ENCODE assay signal across 33 cellular contexts in genomic region chr1:106396023-106396422, GRCh38.
"Had no signal": no experiment of that assay in that cellular context is flagged by ENCODE, and none has a peak within 500 bp of the region (broad histone marks: within the 10 kb centered on the region; RNA-seq: fewer than 3 reads in every experiment).

No MANE protein-coding gene starts in this region.

- DNase-seq: activated B cell treated with CpG ODN at 0.5 μM for 24 hours; activated CD4-positive, alpha-beta memory T cell treated with anti-CD3 and anti-CD28 coated beads for 36 hours; activated CD4-positive, alpha-beta T cell treated with anti-CD3 and anti-CD28 coated beads for 36 hours; activated CD4-positive, alpha-beta T cell treated with anti-CD3 and anti-CD28 coated beads, Interleukin-2, amount 10 ng/mL, durations not matched to agents 24 days and 14 days; activated CD4-positive, CD25-positive, alpha-beta regulatory T cell treated with anti-CD3 and anti-CD28 coated beads, Interleukin-2, amount 50 U/mL, for 72 hours; activated CD8-positive, alpha-beta memory T cell treated with anti-CD3 and anti-CD28 coated beads, Interleukin-2, amount 10 ng/mL, durations not matched to agents 7 days and 5 days; activated CD8-positive, alpha-beta memory T cell treated with anti-CD3 and anti-CD28 coated beads, Interleukin-2, amount 50 U/mL, for 4 hours; activated CD8-positive, alpha-beta T cell treated with anti-CD3 and anti-CD28 coated beads, Interleukin-2, amount 10 ng/mL, durations not matched to agents 7 days and 5 days; activated gamma-delta T cell; activated naive CD4-positive, alpha-beta T cell; activated naive CD4-positive, alpha-beta T cell treated with anti-CD3 and anti-CD28 coated beads, Interleukin-2, amount 10 ng/mL, durations not matched to agents 7 days and 5 days; activated naive CD8-positive, alpha-beta T cell treated with anti-CD3 and anti-CD28 coated beads, Interleukin-2, amount 10 ng/mL, durations not matched to agents 7 days and 5 days; activated T-cell treated with anti-CD3 and anti-CD28 coated beads, Interleukin-2, amount 50 U/mL, for 1 hour; activated T-cell treated with anti-CD3 and anti-CD28 coated beads, Interleukin-2, amount 50 U/mL, for 48 hours; brain microvascular endothelial cell; cortex of kidney; dermis blood vessel endothelial cell; effector CD4-positive, alpha-beta T cell; esophagus squamous epithelium; foreskin melanocyte; T-helper 1 cell; T-helper 17 cell; T1000; WERI-Rb-1 had no signal

- H3K4me1 ChIP-seq: ascending aorta, esophagus squamous epithelium, gastroesophageal sphincter had no signal

- H3K27me3 Mint-ChIP-seq: activated B cell treated with CpG ODN at 0.5 μM for 24 hours; activated CD4-positive, alpha-beta memory T cell treated with anti-CD3 and anti-CD28 coated beads for 36 hours; activated CD4-positive, alpha-beta T cell treated with anti-CD3 and anti-CD28 coated beads for 36 hours; activated CD4-positive, alpha-beta T cell treated with anti-CD3 and anti-CD28 coated beads, Interleukin-2, amount 10 ng/mL, durations not matched to agents 24 days and 14 days; activated CD8-positive, alpha-beta memory T cell treated with anti-CD3 and anti-CD28 coated beads, Interleukin-2, amount 10 ng/mL, durations not matched to agents 7 days and 5 days; activated naive CD4-positive, alpha-beta T cell treated with anti-CD3 and anti-CD28 coated beads, Interleukin-2, amount 10 ng/mL, durations not matched to agents 7 days and 5 days; activated naive CD8-positive, alpha-beta T cell treated with anti-CD3 and anti-CD28 coated beads, Interleukin-2, amount 10 ng/mL, durations not matched to agents 7 days and 5 days; central memory CD8-positive, alpha-beta T cell; T-helper 17 cell had no signal

- H3K27ac Mint-ChIP-seq: activated B cell treated with CpG ODN at 0.5 μM for 24 hours; activated CD4-positive, alpha-beta memory T cell treated with anti-CD3 and anti-CD28 coated beads for 36 hours; activated CD4-positive, alpha-beta T cell treated with anti-CD3 and anti-CD28 coated beads for 36 hours; activated CD4-positive, alpha-beta T cell treated with anti-CD3 and anti-CD28 coated beads, Interleukin-2, amount 10 ng/mL, durations not matched to agents 24 days and 14 days; activated CD8-positive, alpha-beta memory T cell treated with anti-CD3 and anti-CD28 coated beads, Interleukin-2, amount 10 ng/mL, durations not matched to agents 7 days and 5 days; activated CD8-positive, alpha-beta T cell treated with anti-CD3 and anti-CD28 coated beads, Interleukin-2, amount 10 ng/mL, durations not matched to agents 7 days and 5 days; activated naive CD4-positive, alpha-beta T cell treated with anti-CD3 and anti-CD28 coated beads, Interleukin-2, amount 10 ng/mL, durations not matched to agents 7 days and 5 days; activated naive CD4-positive, alpha-beta T cell treated with anti-CD3 and anti-CD28 coated beads, Interleukin-2, amount 50 U/mL, for 72 hours; activated naive CD8-positive, alpha-beta T cell treated with anti-CD3 and anti-CD28 coated beads, Interleukin-2, amount 10 ng/mL, durations not matched to agents 7 days and 5 days; T-helper 17 cell; T-helper 2 cell treated with Interferon-gamma antibody and Interleukin-4, amounts not matched to agents 5 μg/mL and 100 μg/mL, for 36 hours had no signal

- H3K9me3 ChIP-seq: ascending aorta, esophagus squamous epithelium, gastroesophageal sphincter had no signal

- H3K4me3 Mint-ChIP-seq: activated B cell treated with CpG ODN at 0.5 μM for 24 hours; activated CD4-positive, alpha-beta memory T cell treated with anti-CD3 and anti-CD28 coated beads for 36 hours; activated CD4-positive, alpha-beta T cell treated with anti-CD3 and anti-CD28 coated beads for 36 hours; activated CD4-positive, alpha-beta T cell treated with anti-CD3 and anti-CD28 coated beads, Interleukin-2, amount 10 ng/mL, durations not matched to agents 24 days and 14 days; activated CD8-positive, alpha-beta memory T cell treated with anti-CD3 and anti-CD28 coated beads, Interleukin-2, amount 10 ng/mL, durations not matched to agents 7 days and 5 days; activated CD8-positive, alpha-beta T cell treated with anti-CD3 and anti-CD28 coated beads, Interleukin-2, amount 10 ng/mL, durations not matched to agents 7 days and 5 days; activated naive CD4-positive, alpha-beta T cell treated with anti-CD3 and anti-CD28 coated beads, Interleukin-2, amount 10 ng/mL, durations not matched to agents 7 days and 5 days; activated naive CD8-positive, alpha-beta T cell treated with anti-CD3 and anti-CD28 coated beads, Interleukin-2, amount 10 ng/mL, durations not matched to agents 7 days and 5 days; central memory CD8-positive, alpha-beta T cell; T-helper 17 cell; T-helper 2 cell treated with Interferon-gamma antibody and Interleukin-4, amounts not matched to agents 5 μg/mL and 100 μg/mL, for 36 hours had no signal

- ATAC-seq: activated CD4-positive, alpha-beta T cell treated with anti-CD3 and anti-CD28 coated beads for 36 hours; activated CD8-positive, alpha-beta memory T cell treated with anti-CD3 and anti-CD28 coated beads, Interleukin-2, amount 10 ng/mL, durations not matched to agents 7 days and 5 days; activated CD8-positive, alpha-beta T cell treated with anti-CD3 and anti-CD28 coated beads, Interleukin-2, amount 10 ng/mL, durations not matched to agents 7 days and 5 days; activated naive CD4-positive, alpha-beta T cell treated with anti-CD3 and anti-CD28 coated beads, Interleukin-2, amount 50 U/mL, for 72 hours; gastroesophageal sphincter; T-helper 17 cell had no signal

- FAIRE-seq: colon, endometrium, endothelial cell of umbilical vein had no signal

- H3K27me3 ChIP-seq: ascending aorta, brain microvascular endothelial cell, esophagus squamous epithelium, gastroesophageal sphincter had no signal

- H3K36me3 ChIP-seq: ascending aorta, brain microvascular endothelial cell, esophagus squamous epithelium, gastroesophageal sphincter, WERI-Rb-1 had no signal

- H3K9me3 Mint-ChIP-seq: activated B cell treated with CpG ODN at 0.5 μM for 24 hours had no signal

- H3K36me3 Mint-ChIP-seq: activated CD4-positive, alpha-beta memory T cell treated with anti-CD3 and anti-CD28 coated beads for 36 hours; activated CD8-positive, alpha-beta memory T cell treated with anti-CD3 and anti-CD28 coated beads, Interleukin-2, amount 10 ng/mL, durations not matched to agents 7 days and 5 days; activated naive CD4-positive, alpha-beta T cell treated with anti-CD3 and anti-CD28 coated beads, Interleukin-2, amount 10 ng/mL, durations not matched to agents 7 days and 5 days; activated naive CD8-positive, alpha-beta T cell treated with anti-CD3 and anti-CD28 coated beads, Interleukin-2, amount 10 ng/mL, durations not matched to agents 7 days and 5 days had no signal

- H3K4me1 Mint-ChIP-seq: activated B cell treated with CpG ODN at 0.5 μM for 24 hours; activated CD4-positive, alpha-beta T cell treated with anti-CD3 and anti-CD28 coated beads for 36 hours; activated CD4-positive, alpha-beta T cell treated with anti-CD3 and anti-CD28 coated beads, Interleukin-2, amount 10 ng/mL, durations not matched to agents 24 days and 14 days; activated CD8-positive, alpha-beta memory T cell treated with anti-CD3 and anti-CD28 coated beads, Interleukin-2, amount 10 ng/mL, durations not matched to agents 7 days and 5 days; activated naive CD4-positive, alpha-beta T cell treated with anti-CD3 and anti-CD28 coated beads, Interleukin-2, amount 10 ng/mL, durations not matched to agents 7 days and 5 days; activated naive CD8-positive, alpha-beta T cell treated with anti-CD3 and anti-CD28 coated beads, Interleukin-2, amount 10 ng/mL, durations not matched to agents 7 days and 5 days; central memory CD8-positive, alpha-beta T cell; T-helper 17 cell had no signal

- H3K4me3 ChIP-seq: ascending aorta, esophagus squamous epithelium, gastroesophageal sphincter had no signal

- H3K27ac ChIP-seq: ascending aorta, brain microvascular endothelial cell, epithelial cell of prostate, esophagus squamous epithelium, gastroesophageal sphincter, WERI-Rb-1 had no signal
